Comparison of ENCODE assay signal across 1 cellular context in the genomic region with DNA sequence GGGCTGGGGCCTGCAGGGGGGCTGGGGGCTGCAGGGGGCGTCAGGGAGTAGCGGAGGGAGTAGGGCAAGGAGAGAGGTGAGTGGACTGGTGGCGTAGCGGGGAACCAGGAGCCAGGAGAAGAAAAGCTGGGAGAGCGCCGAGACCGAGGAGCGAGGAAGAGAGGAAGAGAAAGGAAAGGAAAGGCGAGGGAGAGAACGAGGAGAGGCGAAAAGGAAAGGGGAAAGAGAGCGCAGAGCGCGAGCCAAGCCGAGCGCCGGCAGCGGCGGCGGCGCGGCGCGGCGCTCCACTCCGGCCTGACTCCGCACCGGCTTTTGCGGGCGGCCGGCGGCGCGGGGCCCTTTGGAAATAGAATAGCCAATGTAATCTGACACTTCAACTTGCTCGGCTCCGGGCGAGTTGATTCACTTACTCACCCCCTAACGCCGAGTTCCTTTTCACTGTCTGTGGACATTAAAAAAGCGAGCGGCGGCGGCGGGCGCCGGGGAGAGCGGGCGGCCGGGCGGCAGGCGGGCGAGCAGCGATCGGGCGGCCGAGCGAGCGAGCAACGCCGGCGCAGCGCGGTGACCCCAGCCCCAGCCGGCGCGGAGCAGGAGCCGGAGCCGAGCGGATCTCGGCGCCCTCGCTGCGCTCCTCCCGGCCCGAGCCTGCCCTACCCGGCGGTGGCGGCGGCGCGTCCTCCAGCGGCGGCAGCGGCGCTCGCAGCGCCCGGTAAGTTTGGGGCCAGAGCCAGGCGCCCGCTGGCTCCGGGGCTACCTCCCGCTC.
TF ChIP-seq lines count a peak whose summit lies in the region.

A gene with protein sequence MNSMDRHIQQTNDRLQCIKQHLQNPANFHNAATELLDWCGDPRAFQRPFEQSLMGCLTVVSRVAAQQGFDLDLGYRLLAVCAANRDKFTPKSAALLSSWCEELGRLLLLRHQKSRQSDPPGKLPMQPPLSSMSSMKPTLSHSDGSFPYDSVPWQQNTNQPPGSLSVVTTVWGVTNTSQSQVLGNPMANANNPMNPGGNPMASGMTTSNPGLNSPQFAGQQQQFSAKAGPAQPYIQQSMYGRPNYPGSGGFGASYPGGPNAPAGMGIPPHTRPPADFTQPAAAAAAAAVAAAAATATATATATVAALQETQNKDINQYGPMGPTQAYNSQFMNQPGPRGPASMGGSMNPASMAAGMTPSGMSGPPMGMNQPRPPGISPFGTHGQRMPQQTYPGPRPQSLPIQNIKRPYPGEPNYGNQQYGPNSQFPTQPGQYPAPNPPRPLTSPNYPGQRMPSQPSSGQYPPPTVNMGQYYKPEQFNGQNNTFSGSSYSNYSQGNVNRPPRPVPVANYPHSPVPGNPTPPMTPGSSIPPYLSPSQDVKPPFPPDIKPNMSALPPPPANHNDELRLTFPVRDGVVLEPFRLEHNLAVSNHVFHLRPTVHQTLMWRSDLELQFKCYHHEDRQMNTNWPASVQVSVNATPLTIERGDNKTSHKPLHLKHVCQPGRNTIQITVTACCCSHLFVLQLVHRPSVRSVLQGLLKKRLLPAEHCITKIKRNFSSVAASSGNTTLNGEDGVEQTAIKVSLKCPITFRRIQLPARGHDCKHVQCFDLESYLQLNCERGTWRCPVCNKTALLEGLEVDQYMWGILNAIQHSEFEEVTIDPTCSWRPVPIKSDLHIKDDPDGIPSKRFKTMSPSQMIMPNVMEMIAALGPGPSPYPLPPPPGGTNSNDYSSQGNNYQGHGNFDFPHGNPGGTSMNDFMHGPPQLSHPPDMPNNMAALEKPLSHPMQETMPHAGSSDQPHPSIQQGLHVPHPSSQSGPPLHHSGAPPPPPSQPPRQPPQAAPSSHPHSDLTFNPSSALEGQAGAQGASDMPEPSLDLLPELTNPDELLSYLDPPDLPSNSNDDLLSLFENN (plus strand): TSS at position 405 of the 763 bp plus-strand sequence. CDS start 132,667 bp downstream, outside the sequence.

TF ChIP-seq in K562, 482 proteins besides CTCF, POLR2A, EP300 and RAD21 (continued from another document and continues in another):
- TF ChIP-seq, protein P1, sequence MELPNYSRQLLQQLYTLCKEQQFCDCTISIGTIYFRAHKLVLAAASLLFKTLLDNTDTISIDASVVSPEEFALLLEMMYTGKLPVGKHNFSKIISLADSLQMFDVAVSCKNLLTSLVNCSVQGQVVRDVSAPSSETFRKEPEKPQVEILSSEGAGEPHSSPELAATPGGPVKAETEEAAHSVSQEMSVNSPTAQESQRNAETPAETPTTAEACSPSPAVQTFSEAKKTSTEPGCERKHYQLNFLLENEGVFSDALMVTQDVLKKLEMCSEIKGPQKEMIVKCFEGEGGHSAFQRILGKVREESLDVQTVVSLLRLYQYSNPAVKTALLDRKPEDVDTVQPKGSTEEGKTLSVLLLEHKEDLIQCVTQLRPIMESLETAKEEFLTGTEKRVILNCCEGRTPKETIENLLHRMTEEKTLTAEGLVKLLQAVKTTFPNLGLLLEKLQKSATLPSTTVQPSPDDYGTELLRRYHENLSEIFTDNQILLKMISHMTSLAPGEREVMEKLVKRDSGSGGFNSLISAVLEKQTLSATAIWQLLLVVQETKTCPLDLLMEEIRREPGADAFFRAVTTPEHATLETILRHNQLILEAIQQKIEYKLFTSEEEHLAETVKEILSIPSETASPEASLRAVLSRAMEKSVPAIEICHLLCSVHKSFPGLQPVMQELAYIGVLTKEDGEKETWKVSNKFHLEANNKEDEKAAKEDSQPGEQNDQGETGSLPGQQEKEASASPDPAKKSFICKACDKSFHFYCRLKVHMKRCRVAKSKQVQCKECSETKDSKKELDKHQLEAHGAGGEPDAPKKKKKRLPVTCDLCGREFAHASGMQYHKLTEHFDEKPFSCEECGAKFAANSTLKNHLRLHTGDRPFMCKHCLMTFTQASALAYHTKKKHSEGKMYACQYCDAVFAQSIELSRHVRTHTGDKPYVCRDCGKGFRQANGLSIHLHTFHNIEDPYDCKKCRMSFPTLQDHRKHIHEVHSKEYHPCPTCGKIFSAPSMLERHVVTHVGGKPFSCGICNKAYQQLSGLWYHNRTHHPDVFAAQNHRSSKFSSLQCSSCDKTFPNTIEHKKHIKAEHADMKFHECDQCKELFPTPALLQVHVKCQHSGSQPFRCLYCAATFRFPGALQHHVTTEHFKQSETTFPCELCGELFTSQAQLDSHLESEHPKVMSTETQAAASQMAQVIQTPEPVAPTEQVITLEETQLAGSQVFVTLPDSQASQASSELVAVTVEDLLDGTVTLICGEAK (IDR thresholded peaks at IDR 0.05) = peak; percentile 58; the same call in 1 of the 2 replicates
- TF ChIP-seq, protein P1 (CRISPR knock-in tag; IDR thresholded peaks at IDR 0.05) = no peak
- TF ChIP-seq SMAD1 (IDR thresholded peaks at IDR 0.05; ENCODE audit: low read depth, low read length, partially characterized antibody) = peak; percentile 84
- TF ChIP-seq FOXM1 (IDR thresholded peaks at IDR 0.05; ENCODE audit: low read depth) = no peak
- TF ChIP-seq FOXM1 (CRISPR knock-in tag; IDR thresholded peaks at IDR 0.05; ENCODE audit: low read depth) = 0 out of 2 replicates have a peak, but pooled peaks have one; percentile 39
- TF ChIP-seq CHD4 (IDR thresholded peaks at IDR 0.05; ENCODE audit: insufficient read depth, insufficient replicate concordance, low read depth, low read length, poor library complexity, severe bottlenecking) = no peak
- peak; percentile 67 for TF ChIP-seq ZNF24 (IDR thresholded peaks at IDR 0.05)
- peak; percentile 52 for TF ChIP-seq KDM5B (IDR thresholded peaks at IDR 0.05; ENCODE audit: insufficient replicate concordance, low read depth, low read length)
- TF ChIP-seq BCOR (IDR thresholded peaks at IDR 0.05) = peak; percentile 64; the same call in 1 of the 2 replicates
- TF ChIP-seq, protein P2, sequence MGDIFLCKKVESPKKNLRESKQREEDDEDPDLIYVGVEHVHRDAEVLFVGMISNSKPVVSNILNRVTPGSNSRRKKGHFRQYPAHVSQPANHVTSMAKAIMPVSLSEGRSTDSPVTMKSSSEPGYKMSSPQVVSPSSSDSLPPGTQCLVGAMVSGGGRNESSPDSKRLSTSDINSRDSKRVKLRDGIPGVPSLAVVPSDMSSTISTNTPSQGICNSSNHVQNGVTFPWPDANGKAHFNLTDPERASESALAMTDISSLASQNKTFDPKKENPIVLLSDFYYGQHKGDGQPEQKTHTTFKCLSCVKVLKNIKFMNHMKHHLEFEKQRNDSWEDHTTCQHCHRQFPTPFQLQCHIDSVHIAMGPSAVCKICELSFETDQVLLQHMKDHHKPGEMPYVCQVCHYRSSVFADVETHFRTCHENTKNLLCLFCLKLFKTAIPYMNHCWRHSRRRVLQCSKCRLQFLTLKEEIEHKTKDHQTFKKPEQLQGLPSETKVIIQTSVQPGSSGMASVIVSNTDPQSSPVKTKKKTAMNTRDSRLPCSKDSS (IDR thresholded peaks at IDR 0.05; ENCODE audit: low read depth, partially characterized antibody) = no peak
- no peak for TF ChIP-seq HDAC3 (IDR thresholded peaks at IDR 0.05; ENCODE audit: borderline replicate concordance, partially characterized antibody)
- 0 out of 2 replicates have a peak, but pooled peaks have one; percentile 18 for TF ChIP-seq HNRNPL (IDR thresholded peaks at IDR 0.05; ENCODE audit: low read depth, low read length)
- TF ChIP-seq PML (IDR thresholded peaks at IDR 0.05; ENCODE audit: low read length) = peak; percentile 34; the same call in 1 of the 2 replicates
- TF ChIP-seq ZNF217 (CRISPR knock-in tag; IDR thresholded peaks at IDR 0.05) = no peak
- TF ChIP-seq, protein P3, sequence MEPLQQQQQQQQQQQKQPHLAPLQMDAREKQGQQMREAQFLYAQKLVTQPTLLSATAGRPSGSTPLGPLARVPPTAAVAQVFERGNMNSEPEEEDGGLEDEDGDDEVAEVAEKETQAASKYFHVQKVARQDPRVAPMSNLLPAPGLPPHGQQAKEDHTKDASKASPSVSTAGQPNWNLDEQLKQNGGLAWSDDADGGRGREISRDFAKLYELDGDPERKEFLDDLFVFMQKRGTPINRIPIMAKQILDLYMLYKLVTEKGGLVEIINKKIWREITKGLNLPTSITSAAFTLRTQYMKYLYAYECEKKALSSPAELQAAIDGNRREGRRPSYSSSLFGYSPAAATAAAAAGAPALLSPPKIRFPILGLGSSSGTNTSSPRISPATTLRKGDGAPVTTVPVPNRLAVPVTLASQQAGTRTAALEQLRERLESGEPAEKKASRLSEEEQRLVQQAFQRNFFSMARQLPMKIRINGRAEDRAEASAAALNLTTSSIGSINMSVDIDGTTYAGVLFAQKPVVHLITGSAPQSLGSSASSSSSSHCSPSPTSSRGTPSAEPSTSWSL (CRISPR knock-in tag; IDR thresholded peaks at IDR 0.05; ENCODE audit: borderline replicate concordance) = no peak
- no peak for TF ChIP-seq ATF1 (CRISPR knock-in tag; IDR thresholded peaks at IDR 0.05)
- peak; percentile 45; the same call in 1 of the 2 replicates for TF ChIP-seq ATF1 (tag; IDR thresholded peaks at IDR 0.05)
- TF ChIP-seq SETDB1 (IDR thresholded peaks at IDR 0.05; ENCODE audit: low read length) = no peak
